In the genomic region with DNA sequence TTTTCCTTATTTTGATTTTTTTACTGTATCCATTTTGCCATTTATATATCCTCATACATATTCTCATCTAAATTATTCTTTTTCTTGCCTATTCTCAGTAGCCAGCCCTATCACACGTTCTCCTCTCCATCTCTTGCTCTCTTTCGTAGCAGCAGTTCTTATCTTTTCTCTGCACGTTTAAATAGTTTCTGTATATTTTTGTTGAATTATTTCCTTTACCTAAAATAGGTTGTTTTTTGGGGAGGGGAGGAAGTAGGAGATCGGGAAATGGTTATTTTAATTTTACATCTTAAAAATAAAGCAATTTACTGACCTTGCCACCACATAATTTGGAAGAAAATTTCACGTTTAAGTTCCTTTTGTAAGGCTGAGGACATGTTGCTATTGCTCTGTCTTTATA, we compare ENCODE assay signal across 1 cellular context.
A peak's percentile ranks its signal among the peaks of the same experiment; 100 is the strongest.
TF ChIP-seq lines count a peak whose summit lies in the region.

No MANE protein-coding gene starts in this region.

TF ChIP-seq in K562, 482 proteins besides CTCF, POLR2A, EP300 and RAD21:
- TF ChIP-seq, protein P1, sequence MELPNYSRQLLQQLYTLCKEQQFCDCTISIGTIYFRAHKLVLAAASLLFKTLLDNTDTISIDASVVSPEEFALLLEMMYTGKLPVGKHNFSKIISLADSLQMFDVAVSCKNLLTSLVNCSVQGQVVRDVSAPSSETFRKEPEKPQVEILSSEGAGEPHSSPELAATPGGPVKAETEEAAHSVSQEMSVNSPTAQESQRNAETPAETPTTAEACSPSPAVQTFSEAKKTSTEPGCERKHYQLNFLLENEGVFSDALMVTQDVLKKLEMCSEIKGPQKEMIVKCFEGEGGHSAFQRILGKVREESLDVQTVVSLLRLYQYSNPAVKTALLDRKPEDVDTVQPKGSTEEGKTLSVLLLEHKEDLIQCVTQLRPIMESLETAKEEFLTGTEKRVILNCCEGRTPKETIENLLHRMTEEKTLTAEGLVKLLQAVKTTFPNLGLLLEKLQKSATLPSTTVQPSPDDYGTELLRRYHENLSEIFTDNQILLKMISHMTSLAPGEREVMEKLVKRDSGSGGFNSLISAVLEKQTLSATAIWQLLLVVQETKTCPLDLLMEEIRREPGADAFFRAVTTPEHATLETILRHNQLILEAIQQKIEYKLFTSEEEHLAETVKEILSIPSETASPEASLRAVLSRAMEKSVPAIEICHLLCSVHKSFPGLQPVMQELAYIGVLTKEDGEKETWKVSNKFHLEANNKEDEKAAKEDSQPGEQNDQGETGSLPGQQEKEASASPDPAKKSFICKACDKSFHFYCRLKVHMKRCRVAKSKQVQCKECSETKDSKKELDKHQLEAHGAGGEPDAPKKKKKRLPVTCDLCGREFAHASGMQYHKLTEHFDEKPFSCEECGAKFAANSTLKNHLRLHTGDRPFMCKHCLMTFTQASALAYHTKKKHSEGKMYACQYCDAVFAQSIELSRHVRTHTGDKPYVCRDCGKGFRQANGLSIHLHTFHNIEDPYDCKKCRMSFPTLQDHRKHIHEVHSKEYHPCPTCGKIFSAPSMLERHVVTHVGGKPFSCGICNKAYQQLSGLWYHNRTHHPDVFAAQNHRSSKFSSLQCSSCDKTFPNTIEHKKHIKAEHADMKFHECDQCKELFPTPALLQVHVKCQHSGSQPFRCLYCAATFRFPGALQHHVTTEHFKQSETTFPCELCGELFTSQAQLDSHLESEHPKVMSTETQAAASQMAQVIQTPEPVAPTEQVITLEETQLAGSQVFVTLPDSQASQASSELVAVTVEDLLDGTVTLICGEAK (IDR thresholded peaks at IDR 0.05) = no peak
- TF ChIP-seq, protein P1 (CRISPR knock-in tag; IDR thresholded peaks at IDR 0.05) = no peak
- 0 out of 2 replicates have a peak, but pooled peaks have one; percentile 41 for TF ChIP-seq SMARCA4 (IDR thresholded peaks at IDR 0.05)
- TF ChIP-seq BACH1 (tag; IDR thresholded peaks at IDR 0.05) = no peak
- peak; percentile 30; the same call in 1 of the 2 replicates for TF ChIP-seq TEAD4 (IDR thresholded peaks at IDR 0.05; ENCODE audit: low read length)
- TF ChIP-seq TEAD4 (CRISPR knock-in tag; IDR thresholded peaks at IDR 0.05; ENCODE audit: borderline replicate concordance) = no peak
- TF ChIP-seq NFIX (CRISPR knock-in tag; IDR thresholded peaks at IDR 0.05; ENCODE audit: low read depth) = no peak
- TF ChIP-seq DPF2 (IDR thresholded peaks at IDR 0.05) = 0 out of 2 replicates have a peak, but pooled peaks have one; percentile 53
- no peak for TF ChIP-seq CBX3 (IDR thresholded peaks at IDR 0.05; ENCODE audit: borderline replicate concordance in 1 of 2, low read length in 2 of 2)
- no peak for TF ChIP-seq NCOA6 (IDR thresholded peaks at IDR 0.05)
- no peak for TF ChIP-seq MYC (IDR thresholded peaks at IDR 0.05; ENCODE audit: low read depth, low read length)
- TF ChIP-seq MYC (CRISPR knock-in tag; IDR thresholded peaks at IDR 0.05; ENCODE audit: borderline replicate concordance, low read depth) = no peak
- TF ChIP-seq, protein P2, sequence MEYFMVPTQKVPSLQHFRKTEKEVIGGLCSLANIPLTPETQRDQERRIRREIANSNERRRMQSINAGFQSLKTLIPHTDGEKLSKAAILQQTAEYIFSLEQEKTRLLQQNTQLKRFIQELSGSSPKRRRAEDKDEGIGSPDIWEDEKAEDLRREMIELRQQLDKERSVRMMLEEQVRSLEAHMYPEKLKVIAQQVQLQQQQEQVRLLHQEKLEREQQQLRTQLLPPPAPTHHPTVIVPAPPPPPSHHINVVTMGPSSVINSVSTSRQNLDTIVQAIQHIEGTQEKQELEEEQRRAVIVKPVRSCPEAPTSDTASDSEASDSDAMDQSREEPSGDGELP (CRISPR knock-in tag; IDR thresholded peaks at IDR 0.05; ENCODE audit: borderline replicate concordance) = no peak
- TF ChIP-seq NFATC3 (IDR thresholded peaks at IDR 0.05) = no peak
- TF ChIP-seq ZZZ3 (IDR thresholded peaks at IDR 0.05) = no peak
- no peak for TF ChIP-seq MED1 (CRISPR knock-in tag; IDR thresholded peaks at IDR 0.05; ENCODE audit: borderline replicate concordance)
- no peak for TF ChIP-seq SRSF1 (IDR thresholded peaks at IDR 0.05; ENCODE audit: low read depth, low read length)
- TF ChIP-seq MAFK (IDR thresholded peaks at IDR 0.05; ENCODE audit: low read length) = no peak
- TF ChIP-seq ZNF408 (CRISPR knock-in tag; IDR thresholded peaks at IDR 0.05; ENCODE audit: low read depth) = no peak
- TF ChIP-seq, protein P3, sequence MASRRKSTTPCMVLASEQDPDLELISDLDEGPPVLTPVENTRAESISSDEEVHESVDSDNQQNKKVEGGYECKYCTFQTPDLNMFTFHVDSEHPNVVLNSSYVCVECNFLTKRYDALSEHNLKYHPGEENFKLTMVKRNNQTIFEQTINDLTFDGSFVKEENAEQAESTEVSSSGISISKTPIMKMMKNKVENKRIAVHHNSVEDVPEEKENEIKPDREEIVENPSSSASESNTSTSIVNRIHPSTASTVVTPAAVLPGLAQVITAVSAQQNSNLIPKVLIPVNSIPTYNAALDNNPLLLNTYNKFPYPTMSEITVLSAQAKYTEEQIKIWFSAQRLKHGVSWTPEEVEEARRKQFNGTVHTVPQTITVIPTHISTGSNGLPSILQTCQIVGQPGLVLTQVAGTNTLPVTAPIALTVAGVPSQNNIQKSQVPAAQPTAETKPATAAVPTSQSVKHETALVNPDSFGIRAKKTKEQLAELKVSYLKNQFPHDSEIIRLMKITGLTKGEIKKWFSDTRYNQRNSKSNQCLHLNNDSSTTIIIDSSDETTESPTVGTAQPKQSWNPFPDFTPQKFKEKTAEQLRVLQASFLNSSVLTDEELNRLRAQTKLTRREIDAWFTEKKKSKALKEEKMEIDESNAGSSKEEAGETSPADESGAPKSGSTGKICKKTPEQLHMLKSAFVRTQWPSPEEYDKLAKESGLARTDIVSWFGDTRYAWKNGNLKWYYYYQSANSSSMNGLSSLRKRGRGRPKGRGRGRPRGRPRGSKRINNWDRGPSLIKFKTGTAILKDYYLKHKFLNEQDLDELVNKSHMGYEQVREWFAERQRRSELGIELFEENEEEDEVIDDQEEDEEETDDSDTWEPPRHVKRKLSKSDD (conservative IDR thresholded peaks at IDR 0.05; ENCODE audit: low read length) = no peak
- peak; percentile 32; the same call in 1 of the 2 replicates for TF ChIP-seq TAL1 (IDR thresholded peaks at IDR 0.05)
- no peak for TF ChIP-seq ZNF146 (CRISPR knock-in tag; IDR thresholded peaks at IDR 0.05; ENCODE audit: unreplicated experiment)
- TF ChIP-seq PHB (CRISPR knock-in tag; IDR thresholded peaks at IDR 0.05) = no peak
- peak; percentile 71 for TF ChIP-seq ARID1B (IDR thresholded peaks at IDR 0.05)
- peak; percentile 19; the same call in 1 of the 2 replicates for TF ChIP-seq NCOR1 (IDR thresholded peaks at IDR 0.05)
- TF ChIP-seq CBFA2T3 (IDR thresholded peaks at IDR 0.05) = peak; percentile 47; the same call in 1 of the 2 replicates
